1 cellular context compared by ENCODE assay signal in genomic region chr9:6015278-6016157, GRCh38.
TF ChIP-seq lines count a peak whose summit lies in the region.

TSS of gene RANBP6 (minus strand) at chr9:6015624. CDS start at chr9:6015607, 17 bp downstream.

TF ChIP-seq in HepG2, 621 proteins besides CTCF, POLR2A, EP300 and RAD21 (continued from another document and continues in another):
- TF ChIP-seq ZNF280D (CRISPR knock-in tag; IDR thresholded peaks at IDR 0.05) (0 out of 2 replicates have a peak, but pooled peaks have one; percentile 67), NBN (conservative IDR thresholded peaks at IDR 0.05) (no peak), KDM6A (CRISPR knock-in tag; IDR thresholded peaks at IDR 0.05; ENCODE audit: low read depth) (no peak), ATF2 (CRISPR knock-in tag; IDR thresholded peaks at IDR 0.05) (peak; percentile 86), ZGPAT (CRISPR knock-in tag; IDR thresholded peaks at IDR 0.05) (peak; percentile 78; the same call in 1 of the 2 replicates), ZHX2 (IDR thresholded peaks at IDR 0.05; ENCODE audit: low read depth) (peak; percentile 98), ZHX2 (CRISPR knock-in tag; IDR thresholded peaks at IDR 0.05; ENCODE audit: borderline replicate concordance) (peak; percentile 53; the same call in 1 of the 2 replicates), ZBTB1 (CRISPR knock-in tag; IDR thresholded peaks at IDR 0.05; ENCODE audit: borderline replicate concordance) (no peak), ZNF136 (CRISPR knock-in tag; IDR thresholded peaks at IDR 0.05; ENCODE audit: low read depth) (0 out of 2 replicates have a peak, but pooled peaks have one; percentile 24), E2F1 (CRISPR knock-in tag; IDR thresholded peaks at IDR 0.05) (peak; percentile 78), MATR3 (CRISPR knock-in tag; IDR thresholded peaks at IDR 0.05) (no peak), NKX3-1 (CRISPR knock-in tag; IDR thresholded peaks at IDR 0.05) (no peak; the same call in 1 of the 2 replicates), ZNF101 (CRISPR knock-in tag; IDR thresholded peaks at IDR 0.05; ENCODE audit: borderline replicate concordance, low read depth) (no peak), ZNF687 (CRISPR knock-in tag; IDR thresholded peaks at IDR 0.05) (peak; percentile 81), ASH2L (IDR thresholded peaks at IDR 0.05; ENCODE audit: insufficient read length, low read depth, low read length) (peak; percentile 92), ZNF605 (CRISPR knock-in tag; IDR thresholded peaks at IDR 0.05) (peak; percentile 47; the same call in 1 of the 2 replicates), ARID4A (CRISPR knock-in tag; IDR thresholded peaks at IDR 0.05; ENCODE audit: borderline replicate concordance) (peak; percentile 88), RCOR2 (CRISPR knock-in tag; IDR thresholded peaks at IDR 0.05) (no peak), SNAPC2 (CRISPR knock-in tag; IDR thresholded peaks at IDR 0.05) (no peak), NFYB (CRISPR knock-in tag; IDR thresholded peaks at IDR 0.05) (no peak; the same call in 1 of the 2 replicates), PRPF4 (IDR thresholded peaks at IDR 0.05; ENCODE audit: low read depth, low read length, poor library complexity, severe bottlenecking) (no peak), PLRG1 (conservative IDR thresholded peaks at IDR 0.05) (no peak), ZHX1 (CRISPR knock-in tag; IDR thresholded peaks at IDR 0.05; ENCODE audit: low read depth) (peak; percentile 98)
